In genomic region chr12:6069452-6070093, GRCh38 we compare ENCODE assay signal across 10 cellular contexts. TPM values are rescaled to one million over a fixed set of nuclear protein-coding genes. Genes with fewer than 3 reads are reported as not detected.
A peak's percentile ranks its signal among the peaks of the same experiment; 100 is the strongest.
DNase-seq lines count a peak whose midpoint lies in the region; ATAC-seq and TF ChIP-seq lines count a peak whose summit lies in the region.
"Had no signal": no experiment of that assay in that cellular context is flagged by ENCODE, and none has a peak within 500 bp of the region (broad histone marks: within the 10 kb centered on the region; RNA-seq: fewer than 3 reads in every experiment).

No MANE protein-coding gene starts in this region.

- peak; percentile 21 for DNase-seq in HT1080 (ENCODE audit: low read depth)
- peak; percentile 48 for DNase-seq in activated CD8-positive, alpha-beta T cell treated with anti-CD3 and anti-CD28 coated beads for 36 hours
- DNase-seq in foreskin fibroblast: peak; percentile 95 to 97
- DNase-seq in stimulated activated CD8-positive, alpha-beta memory T cell treated with anti-CD3 and anti-CD28 coated beads, Interleukin-4, amount 100 ng/mL, for 24 hours (ENCODE audit: low read depth): peak; percentile 22
- no peak for DNase-seq in NCI-H524 (lab: John Stamatoyannopoulos, UW)
- no peak for DNase-seq in NCI-H1417 treated with DMSO at 0.1 percent for 48 hours (lab: John Stamatoyannopoulos, UW)
- DNase-seq: NCI-H1930 had no signal

- TF ChIP-seq CTCF in activated CD8-positive, alpha-beta T cell treated with anti-CD3 and anti-CD28 coated beads for 36 hours (IDR thresholded peaks at IDR 0.05): no peak
- no peak for TF ChIP-seq CTCF in foreskin fibroblast (IDR thresholded peaks at IDR 0.05; ENCODE audit: low read depth, low read length)

- intact Hi-C loops in activated CD8-positive, alpha-beta T cell treated with anti-CD3 and anti-CD28 coated beads for 36 hours (cut with micrococcal nuclease): no loop called here

- peaks cover 8% of the 10 kb centered on the region for H3K27me3 Mint-ChIP-seq in activated CD8-positive, alpha-beta T cell treated with anti-CD3 and anti-CD28 coated beads for 36 hours

- H3K4me3 ChIP-seq in foreskin fibroblast (ENCODE audit: low read depth in 1 of 2, low read length in 2 of 2): no peak overlapping the region
- H3K4me3 ChIP-seq: thoracic aorta had no signal

- CTCF ChIA-PET in activated CD8-positive, alpha-beta T cell treated with anti-CD3 and anti-CD28 coated beads for 36 hours (lab: Charles Lee): interaction anchor here (0.7 to 2.6 kb wide), 5 partner anchors 126 to 215 kb away, joined by 3 to 15 read pairs (median 4); no protein-coding TSS in a partner anchor

- H3K9me3 Mint-ChIP-seq in activated CD8-positive, alpha-beta T cell treated with anti-CD3 and anti-CD28 coated beads for 36 hours: no peaks in the 10 kb centered on the region

- POLR2A ChIA-PET in activated CD8-positive, alpha-beta T cell treated with anti-CD3 and anti-CD28 coated beads for 36 hours (lab: Charles Lee): no interaction called here

- no peak overlapping the region for H3K4me3 Mint-ChIP-seq in activated CD8-positive, alpha-beta T cell treated with anti-CD3 and anti-CD28 coated beads for 36 hours

- no peak overlapping the region for H3K27ac Mint-ChIP-seq in activated CD8-positive, alpha-beta T cell treated with anti-CD3 and anti-CD28 coated beads for 36 hours

- peak; percentile 34 for ATAC-seq in activated CD8-positive, alpha-beta T cell treated with anti-CD3 and anti-CD28 coated beads for 36 hours
- ATAC-seq in esophagus mucosa: no peak
- no peak for ATAC-seq in HG02938 (IDR thresholded peaks at IDR 0.05; ENCODE audit: unreplicated experiment)

- H3K36me3 Mint-ChIP-seq in activated CD8-positive, alpha-beta T cell treated with anti-CD3 and anti-CD28 coated beads for 36 hours (ENCODE audit: low read depth): no peaks in the 10 kb centered on the region

- peaks cover 24% of the 10 kb centered on the region for H3K4me1 Mint-ChIP-seq in activated CD8-positive, alpha-beta T cell treated with anti-CD3 and anti-CD28 coated beads for 36 hours (ENCODE audit: low read depth)

RNA-seq across cellular contexts. Expression of gene VWF, which starts 54.9 kb away (rescaled TPM):
- not detected in 2 replicates for total RNA-seq in HT1080 (2014; rRNA removed; shearing (Covaris generic))
- polyA plus RNA-seq in HT1080 (2015; cell fraction: cytosol; rRNA removed): 0.01 and 0.03 TPM in 2 replicates
- 0.02 TPM in 2 replicates for polyA plus RNA-seq in HT1080 (2015; cell fraction: nucleus; rRNA removed)
- total RNA-seq in activated CD8-positive, alpha-beta T cell treated with anti-CD3 and anti-CD28 coated beads for 36 hours: under 1 TPM; 0.11 to 0.13 TPM
- 53.7 TPM for total RNA-seq in esophagus mucosa

Comparison
In these comparisons a context has a peak if more than half of its experiments do, and no peak if none do; other contexts are left out.
1. DNase-seq: peak in HT1080 (single experiment), activated CD8-positive, alpha-beta T cell treated with anti-CD3 and anti-CD28 coated beads for 36 hours (single experiment), foreskin fibroblast (2 of 2) and stimulated activated CD8-positive, alpha-beta memory T cell treated with anti-CD3 and anti-CD28 coated beads, Interleukin-4, amount 100 ng/mL, for 24 hours (single experiment); none in NCI-H524 (0 of 2) and NCI-H1417 treated with DMSO at 0.1 percent for 48 hours (single experiment).
2. RNA of gene VWF, which starts 54.9 kb away (total RNA-seq): 53.7 TPM in esophagus mucosa (single experiment); 0.11 to 0.13 TPM in activated CD8-positive, alpha-beta T cell treated with anti-CD3 and anti-CD28 coated beads for 36 hours and not detected in HT1080; every median in the first group is over 10 times any median in the second.